ENCODE assay signal across 8 cellular contexts in genomic region chr11:123062158-123062891, GRCh38. TPM values are rescaled to one million over a fixed set of nuclear protein-coding genes. Genes with fewer than 3 reads are reported as not detected.
DNase-seq lines count a peak whose midpoint lies in the region; ATAC-seq and FAIRE-seq lines count a peak whose summit lies in the region.

No MANE protein-coding gene starts in this region.

- H3K36me3 ChIP-seq in GM23248 (ENCODE audit: low read depth) = peaks cover 38% of the 10 kb centered on the region
- peaks cover 44% of the 10 kb centered on the region for H3K36me3 ChIP-seq in Karpas-422 (ENCODE audit: insufficient read depth, low read length)

- peak overlapping the region; percentile 98 to 100 (median 98) for H3K4me3 Mint-ChIP-seq in naive B cell
- H3K4me3 Mint-ChIP-seq in stimulated activated effector memory CD8-positive, alpha-beta T cell treated with anti-CD3 and anti-CD28 coated beads, Interleukin-12 subunit alpha, Interleukin-12 subunit beta, amount 100 ng/mL, for 72 hours = peak overlapping the region; percentile 98

- H3K4me3 ChIP-seq in GM23248 (peak overlapping the region; percentile 99), Karpas-422 (ENCODE audit: low read length) (peak overlapping the region; percentile 87)

- peak overlapping the region; percentile 99 for H3K9ac ChIP-seq in GM23248
- H3K9ac ChIP-seq in Karpas-422 (ENCODE audit: low read length) = peak overlapping the region; percentile 98

- peaks cover 35 to 36% of the 10 kb centered on the region in 2 donors for H3K36me3 Mint-ChIP-seq in naive B cell
- peaks cover 72% of the 10 kb centered on the region for H3K36me3 Mint-ChIP-seq in stimulated activated effector memory CD8-positive, alpha-beta T cell treated with anti-CD3 and anti-CD28 coated beads, Interleukin-12 subunit alpha, Interleukin-12 subunit beta, amount 100 ng/mL, for 72 hours

- no peaks in the 10 kb centered on the region for H3K27me3 ChIP-seq in GM23248 (replicated peaks; ENCODE audit: insufficient read depth)
- H3K27me3 ChIP-seq in Karpas-422 (ENCODE audit: low read length) = no peaks in the 10 kb centered on the region

- 1 to 2% methylated on average over 37 to 63 of the region's 63 CpGs for WGBS in GM23248 (ENCODE audit: low coverage in 1 of 2, low lambda C conversion rate in 2 of 2, missing lambda C conversion rate in 2 of 2), 2 experiments

- H3K79me2 ChIP-seq in GM23248 (ENCODE audit: insufficient read depth) (peaks cover 63% of the 10 kb centered on the region), Karpas-422 (ENCODE audit: low read length) (peaks cover 23% of the 10 kb centered on the region)

- peak; percentile 58 for FAIRE-seq in RCC 7860 (lab: Jason Lieb, UNC)

- H4K20me1 ChIP-seq in GM23248 (ENCODE audit: insufficient read depth) (peaks cover 38% of the 10 kb centered on the region), Karpas-422 (ENCODE audit: insufficient read depth, low read depth, low read length) (peaks cover 36% of the 10 kb centered on the region; the same call in 1 of the 2 replicates)

- peak; percentile 85 to 86 for ATAC-seq in naive B cell (ENCODE audit: low read depth in 2 of 2)
- ATAC-seq in stimulated activated effector memory CD8-positive, alpha-beta T cell treated with anti-CD3 and anti-CD28 coated beads, Interleukin-12 subunit alpha, Interleukin-12 subunit beta, amount 100 ng/mL, for 72 hours = peak; percentile 93

- no peaks in the 10 kb centered on the region for H3K27me3 Mint-ChIP-seq in naive B cell

- peak overlapping the region; percentile 96 to 99 (median 98) for H3K27ac Mint-ChIP-seq in naive B cell
- H3K27ac Mint-ChIP-seq in stimulated activated effector memory CD8-positive, alpha-beta T cell treated with anti-CD3 and anti-CD28 coated beads, Interleukin-12 subunit alpha, Interleukin-12 subunit beta, amount 100 ng/mL, for 72 hours = peak overlapping the region; percentile 100

- H3K4me1 Mint-ChIP-seq in naive B cell = peaks cover 46 to 74% (median 66%) of the 10 kb centered on the region in 3 donors
- H3K4me1 Mint-ChIP-seq in stimulated activated effector memory CD8-positive, alpha-beta T cell treated with anti-CD3 and anti-CD28 coated beads, Interleukin-12 subunit alpha, Interleukin-12 subunit beta, amount 100 ng/mL, for 72 hours = peaks cover 56% of the 10 kb centered on the region

- H3K9me2 ChIP-seq in GM23248 (ENCODE audit: insufficient read depth) (no peaks in the 10 kb centered on the region), Karpas-422 (replicated peaks; ENCODE audit: insufficient read depth, low read length) (no peaks in the 10 kb centered on the region)

- H3K4me2 ChIP-seq in GM23248 (ENCODE audit: unreplicated experiment) (peak overlapping the region; percentile 99), Karpas-422 (ENCODE audit: low read depth, low read length, poor library complexity, severe bottlenecking) (peak overlapping the region; percentile 87)

- H3K4me1 ChIP-seq in GM23248 (ENCODE audit: insufficient read depth) (peaks cover 57% of the 10 kb centered on the region), Karpas-422 (ENCODE audit: low read length) (peaks cover 49% of the 10 kb centered on the region)

- H2AFZ ChIP-seq in GM23248 (peak overlapping the region; percentile 75), Karpas-422 (ENCODE audit: low read length) (no peak overlapping the region)

- peak; percentile 100 for DNase-seq in DMS53 treated with DMSO at 0.1 percent for 48 hours (lab: John Stamatoyannopoulos, UW; ENCODE audit: unreplicated experiment)
- peak; percentile 100 for DNase-seq in GM23248
- peak; percentile 97 for DNase-seq in Karpas-422
- DNase-seq in RCC 7860 (ENCODE audit: low spot score) = peak; percentile 95
- peak; percentile 97 to 100 for DNase-seq in activated T-helper 1 cell treated with anti-CD3 and anti-CD28 coated beads, Interleukin-2, amount 50 U/mL, for 16 hours (ENCODE audit: low read depth in 1 of 2, low spot score in 1 of 2)
- peak; percentile 100 for DNase-seq in fibroblast of gingiva (ENCODE audit: low read depth)
- peak; percentile 99 for DNase-seq in naive B cell
- peak; percentile 99 to 100 for DNase-seq in stimulated activated effector memory CD8-positive, alpha-beta T cell treated with anti-CD3 and anti-CD28 coated beads, Interleukin-12 subunit alpha, Interleukin-12 subunit beta, amount 100 ng/mL, for 72 hours (ENCODE audit: low spot score in 2 of 2)

- H3K9me3 ChIP-seq in GM23248 (ENCODE audit: low read depth) (no peaks in the 10 kb centered on the region), Karpas-422 (ENCODE audit: low read length) (no peaks in the 10 kb centered on the region)

- no peaks in the 10 kb centered on the region for H3K9me3 Mint-ChIP-seq in naive B cell
- H3K9me3 Mint-ChIP-seq in stimulated activated effector memory CD8-positive, alpha-beta T cell treated with anti-CD3 and anti-CD28 coated beads, Interleukin-12 subunit alpha, Interleukin-12 subunit beta, amount 100 ng/mL, for 72 hours = no peaks in the 10 kb centered on the region

- peak overlapping the region; percentile 100 for H3K27ac ChIP-seq in GM23248
- H3K27ac ChIP-seq in Karpas-422 (ENCODE audit: low read length) = peak overlapping the region; percentile 95

- in situ Hi-C loops in GM23248 (cut with MboI) = no loop called here

- H3F3A ChIP-seq in GM23248 (ENCODE audit: insufficient read depth) = peaks cover 79% of the 10 kb centered on the region

RNA-seq across cellular contexts. Expression of gene HSPA8, which starts 0.4 kb away (rescaled TPM):
- 2,043 and 2,414 TPM in 2 replicates for total RNA-seq in GM23248 (2014; rRNA removed; shearing (Covaris generic))
- polyA plus RNA-seq in GM23248 (2016; fragmentation: Nextera tagmentation; extraction: Ambion mirVana) = 708 and 741 TPM in 2 replicates
- 1,464 and 1,725 TPM in 2 replicates for total RNA-seq in Karpas-422 (2014; rRNA removed; shearing (Covaris generic); ENCODE audit: low replicate concordance)
- 100 to 1,000 TPM; 390 to 727 (median 594) TPM for polyA plus RNA-seq in naive B cell (ENCODE audit: low read depth in 6 of 6)

Comparison
In these comparisons a context has a peak if more than half of its experiments do, and no peak if none do; other contexts are left out.
1. Peak in every context shown above with its lines: DNase-seq, ATAC-seq, H3K4me3 ChIP-seq and H3K27ac ChIP-seq.